ENCODE assay signal across 8 cellular contexts in the genomic region with DNA sequence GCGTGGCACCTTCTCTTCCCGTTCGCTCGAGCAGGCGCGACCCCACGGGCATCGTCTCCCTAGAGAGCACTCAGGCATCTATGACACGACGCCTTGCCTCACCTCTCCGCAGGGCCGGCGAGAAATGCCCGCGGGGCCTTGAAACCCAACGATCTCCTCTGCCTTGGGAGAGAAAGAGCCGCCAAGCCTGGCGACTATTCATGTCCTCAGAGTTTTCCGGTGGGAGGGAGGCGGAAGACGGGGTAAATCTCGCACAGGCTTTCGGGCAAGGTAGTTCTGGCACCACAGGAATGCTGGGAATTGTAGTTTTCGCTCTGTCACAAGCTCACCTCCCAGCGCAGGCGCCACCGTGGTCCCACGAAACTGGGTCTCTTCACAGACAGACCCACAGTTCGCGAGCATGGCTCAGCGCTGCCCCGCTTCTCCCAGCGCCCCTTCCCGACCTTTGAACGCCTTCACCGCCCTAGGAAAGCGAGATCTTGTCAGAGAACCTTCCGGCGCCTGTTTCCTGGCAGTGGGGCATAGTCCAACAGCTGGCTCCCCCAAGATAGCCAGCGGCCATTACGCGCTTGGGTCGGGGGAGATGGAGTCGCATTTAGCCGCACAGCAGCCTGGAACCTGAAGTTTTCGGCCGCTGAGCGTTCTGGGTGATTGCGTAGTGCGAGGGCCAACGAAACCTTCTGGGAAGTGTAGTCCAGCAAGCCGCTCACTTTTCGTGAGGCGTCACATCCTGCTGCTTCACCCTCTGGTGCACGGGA. TPM values are rescaled to one million over a fixed set of nuclear protein-coding genes. Genes with fewer than 3 reads are reported as not detected.
DNase-seq lines count a peak whose midpoint lies in the region; ATAC-seq and TF ChIP-seq lines count a peak whose summit lies in the region.

A gene with protein sequence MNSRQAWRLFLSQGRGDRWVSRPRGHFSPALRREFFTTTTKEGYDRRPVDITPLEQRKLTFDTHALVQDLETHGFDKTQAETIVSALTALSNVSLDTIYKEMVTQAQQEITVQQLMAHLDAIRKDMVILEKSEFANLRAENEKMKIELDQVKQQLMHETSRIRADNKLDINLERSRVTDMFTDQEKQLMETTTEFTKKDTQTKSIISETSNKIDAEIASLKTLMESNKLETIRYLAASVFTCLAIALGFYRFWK (minus strand): TSS at position 597 of the 758 bp plus-strand sequence. CDS start 395 bp downstream, at position 202.

- no peaks in the 10 kb centered on the region for H3K9me3 ChIP-seq in HAP-1
- no peaks in the 10 kb centered on the region for H3K9me3 ChIP-seq in MM.1S (replicated peaks; ENCODE audit: insufficient read depth, low read length)

- peak within 1 kb of the TSS; percentile 95 for H3K27ac Mint-ChIP-seq in nephron progenitor cell
- H3K27ac Mint-ChIP-seq in stimulated activated naive CD8-positive, alpha-beta T cell treated with anti-CD3 and anti-CD28 coated beads, Interleukin-15, amount 100 ng/mL, for 72 hours = peak within 1 kb of the TSS; percentile 98 to 100

- H3F3A ChIP-seq in MM.1S (ENCODE audit: insufficient read depth, low read length) = peaks cover 5% of the 10 kb centered on the region

- H3K27me3 Mint-ChIP-seq in nephron progenitor cell (ENCODE audit: low read depth, poor library complexity) = no peaks in the 10 kb centered on the region
- H3K27me3 Mint-ChIP-seq in stimulated activated naive CD8-positive, alpha-beta T cell treated with anti-CD3 and anti-CD28 coated beads, Interleukin-15, amount 100 ng/mL, for 72 hours = no peaks in the 10 kb centered on the region

- H3K79me2 ChIP-seq in MM.1S (ENCODE audit: low read length) = peaks cover 36% of the 10 kb centered on the region

- no peaks in the 10 kb centered on the region for H4K20me1 ChIP-seq in MM.1S (ENCODE audit: insufficient read depth, low read length)

- H3K27ac ChIP-seq in MM.1S (ENCODE audit: low read length) = peak within 1 kb of the TSS; percentile 93

- H3K9me3 Mint-ChIP-seq in nephron progenitor cell = peaks cover 3% of the 10 kb centered on the region
- peaks cover 0 to 3% of the 10 kb centered on the region in 2 donors for H3K9me3 Mint-ChIP-seq in stimulated activated naive CD8-positive, alpha-beta T cell treated with anti-CD3 and anti-CD28 coated beads, Interleukin-15, amount 100 ng/mL, for 72 hours

- in situ Hi-C loops in G401 (cut with HindIII; ENCODE audit: low sequenced_read_pairs) (no loop called here), HAP-1 (cut with MboI; ENCODE audit: low sequenced_read_pairs) (no loop called here)

- TF ChIP-seq CTCF in MM.1S (IDR thresholded peaks at IDR 0.05; ENCODE audit: low read length) (peak; percentile 48), nephron progenitor cell (IDR thresholded peaks at IDR 0.05) (no peak)

- peak within 1 kb of the TSS; percentile 98 for H3K9ac ChIP-seq in MM.1S (ENCODE audit: low read length)

- H3K36me3 ChIP-seq in HAP-1 (replicated peaks) (no peaks in the 10 kb centered on the region), MM.1S (replicated peaks; ENCODE audit: insufficient read depth, low read length) (no peaks in the 10 kb centered on the region)

- peak within 1 kb of the TSS; percentile 92 for H3K4me3 Mint-ChIP-seq in nephron progenitor cell
- H3K4me3 Mint-ChIP-seq in stimulated activated naive CD8-positive, alpha-beta T cell treated with anti-CD3 and anti-CD28 coated beads, Interleukin-15, amount 100 ng/mL, for 72 hours = peak within 1 kb of the TSS; percentile 86 to 97

- H3K4me1 ChIP-seq in HAP-1 (peaks cover 7% of the 10 kb centered on the region), MM.1S (ENCODE audit: low read length) (peaks cover 22% of the 10 kb centered on the region)

- H3K9me2 ChIP-seq in MM.1S (replicated peaks; ENCODE audit: insufficient read depth, low read length) = no peaks in the 10 kb centered on the region

- H3K4me2 ChIP-seq in MM.1S (ENCODE audit: low read depth, low read length) = peak within 1 kb of the TSS; percentile 85

- H2AFZ ChIP-seq in MM.1S (ENCODE audit: low read length) = peak within 1 kb of the TSS; percentile 96

- peak; percentile 95 for ATAC-seq in stimulated activated naive CD8-positive, alpha-beta T cell treated with anti-CD3 and anti-CD28 coated beads, Interleukin-15, amount 100 ng/mL, for 72 hours

- H3K27me3 ChIP-seq in HAP-1 (ENCODE audit: low read depth) (no peaks in the 10 kb centered on the region), MM.1S (replicated peaks; ENCODE audit: insufficient read depth, low read length) (no peaks in the 10 kb centered on the region)

- H3K4me3 ChIP-seq in HAP-1 = peak within 1 kb of the TSS; percentile 90
- H3K4me3 ChIP-seq in MM.1S (ENCODE audit: low read length) = peak within 1 kb of the TSS; percentile 96

- H3K36me3 Mint-ChIP-seq in nephron progenitor cell (ENCODE audit: low read depth) = no peaks in the 10 kb centered on the region

- DNase-seq in G401 (ENCODE audit: low spot score) = peak; percentile 99
- DNase-seq in HAP-1 (ENCODE audit: low spot score in 2 of 2) = peak; percentile 95 to 98
- DNase-seq in MM.1S = peak; percentile 98
- DNase-seq in SIG-M5 (lab: John Stamatoyannopoulos, UW) = peak; percentile 70
- DNase-seq in activated gamma-delta T cell (lab: John Stamatoyannopoulos, UW) = peak; percentile 74
- DNase-seq in fibroblast of the conjunctiva (ENCODE audit: low read depth) = peak; percentile 97
- DNase-seq in nephron progenitor cell = peak; percentile 87
- peak; percentile 91 to 95 for DNase-seq in stimulated activated naive CD8-positive, alpha-beta T cell treated with anti-CD3 and anti-CD28 coated beads, Interleukin-15, amount 100 ng/mL, for 72 hours

- peaks cover 35% of the 10 kb centered on the region for H3K4me1 Mint-ChIP-seq in nephron progenitor cell
- peaks cover 26% of the 10 kb centered on the region for H3K4me1 Mint-ChIP-seq in stimulated activated naive CD8-positive, alpha-beta T cell treated with anti-CD3 and anti-CD28 coated beads, Interleukin-15, amount 100 ng/mL, for 72 hours

RNA-seq across cellular contexts. Expression of the gene that starts here (rescaled TPM):
- total RNA-seq in G401 (2014; rRNA removed; shearing (Covaris generic)) = 35.1 and 54.9 TPM in 2 replicates

Comparison
In these comparisons a context has a peak if more than half of its experiments do, and no peak if none do; other contexts are left out.
1. Peak in every context shown above with its lines: DNase-seq, ATAC-seq, H3K4me3 ChIP-seq and H3K27ac ChIP-seq.